8 cellular contexts compared by ENCODE assay signal in the genomic region with DNA sequence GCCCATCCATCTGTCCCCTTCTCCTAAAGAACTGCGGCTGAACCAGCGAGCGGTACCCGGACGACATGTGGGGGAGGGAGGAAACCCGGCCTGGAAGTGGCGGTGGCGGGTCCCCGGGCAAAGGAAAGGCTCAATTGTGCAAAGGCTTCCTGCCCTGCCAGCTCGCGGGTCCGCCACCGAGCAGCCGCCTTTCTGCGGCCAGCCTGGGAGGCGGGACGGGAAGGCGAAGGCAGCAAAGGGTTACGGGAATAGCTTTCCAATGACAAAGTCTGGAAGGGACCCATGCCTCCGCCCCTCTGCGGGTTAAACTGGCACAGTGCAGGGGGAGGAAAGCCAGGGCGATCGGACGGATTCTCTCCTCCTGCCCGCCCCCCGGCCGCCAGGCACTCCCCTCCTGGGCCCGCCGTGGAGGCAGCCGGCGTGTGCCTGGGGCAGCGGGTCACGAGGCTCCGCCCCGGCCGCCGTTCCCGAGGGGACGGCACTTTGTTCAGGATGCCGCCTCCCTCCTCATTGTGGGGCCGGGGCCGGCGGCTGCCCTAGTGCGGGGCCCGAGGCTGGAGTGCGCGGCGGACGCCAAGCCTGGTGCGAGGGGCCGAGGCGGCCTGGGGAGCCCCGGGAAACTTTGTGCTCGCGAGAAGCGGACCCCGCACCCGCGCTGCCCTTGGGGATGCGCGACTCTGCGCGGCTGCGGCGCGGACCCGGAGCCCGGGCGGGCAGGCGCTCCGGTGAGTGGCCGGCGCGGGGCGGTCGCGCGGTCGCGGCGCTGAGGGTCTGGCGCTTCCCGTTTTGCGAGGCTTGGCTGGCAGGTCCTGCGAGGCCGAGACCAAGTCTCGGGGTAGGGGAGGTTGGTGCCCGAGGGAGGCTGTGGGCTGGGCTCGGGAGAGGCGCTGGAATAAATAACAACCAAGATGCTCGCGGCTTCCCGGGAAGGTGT. TPM values are rescaled to one million over a fixed set of nuclear protein-coding genes. Genes with fewer than 3 reads are reported as not detected.
DNase-seq lines count a peak whose midpoint lies in the region; ATAC-seq and TF ChIP-seq lines count a peak whose summit lies in the region.

A gene with protein sequence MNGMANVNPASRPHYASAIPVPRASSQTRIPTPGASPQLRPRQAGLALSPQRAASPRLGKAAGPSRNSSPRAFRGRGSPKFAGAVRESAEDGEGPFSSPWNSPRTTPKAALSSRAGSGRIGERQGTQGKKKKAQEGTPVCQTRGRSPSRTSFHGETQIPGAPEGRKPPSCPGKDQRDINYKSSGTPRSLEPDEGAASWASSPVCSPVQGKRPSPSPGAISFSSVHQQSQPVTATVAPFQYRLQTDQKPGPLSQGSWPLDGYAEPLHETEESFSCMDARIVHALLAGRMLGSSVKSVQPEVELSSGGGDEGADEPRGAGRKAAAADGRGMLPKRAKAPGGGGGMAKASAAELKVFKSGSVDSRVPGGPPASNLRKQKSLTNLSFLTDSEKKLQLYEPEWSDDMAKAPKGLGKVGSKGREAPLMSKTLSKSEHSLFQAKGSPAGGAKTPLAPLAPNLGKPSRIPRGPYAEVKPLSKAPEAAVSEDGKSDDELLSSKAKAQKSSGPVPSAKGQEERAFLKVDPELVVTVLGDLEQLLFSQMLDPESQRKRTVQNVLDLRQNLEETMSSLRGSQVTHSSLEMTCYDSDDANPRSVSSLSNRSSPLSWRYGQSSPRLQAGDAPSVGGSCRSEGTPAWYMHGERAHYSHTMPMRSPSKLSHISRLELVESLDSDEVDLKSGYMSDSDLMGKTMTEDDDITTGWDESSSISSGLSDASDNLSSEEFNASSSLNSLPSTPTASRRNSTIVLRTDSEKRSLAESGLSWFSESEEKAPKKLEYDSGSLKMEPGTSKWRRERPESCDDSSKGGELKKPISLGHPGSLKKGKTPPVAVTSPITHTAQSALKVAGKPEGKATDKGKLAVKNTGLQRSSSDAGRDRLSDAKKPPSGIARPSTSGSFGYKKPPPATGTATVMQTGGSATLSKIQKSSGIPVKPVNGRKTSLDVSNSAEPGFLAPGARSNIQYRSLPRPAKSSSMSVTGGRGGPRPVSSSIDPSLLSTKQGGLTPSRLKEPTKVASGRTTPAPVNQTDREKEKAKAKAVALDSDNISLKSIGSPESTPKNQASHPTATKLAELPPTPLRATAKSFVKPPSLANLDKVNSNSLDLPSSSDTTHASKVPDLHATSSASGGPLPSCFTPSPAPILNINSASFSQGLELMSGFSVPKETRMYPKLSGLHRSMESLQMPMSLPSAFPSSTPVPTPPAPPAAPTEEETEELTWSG (N-terminal part only) (plus strand): TSS at position 510 of the 934 bp plus-strand sequence. CDS start 83,758 bp downstream, outside the sequence.

- DNase-seq in Calu3 = peak; percentile 67
- DNase-seq in HT1080 (ENCODE audit: low read depth) = peak; percentile 95
- DNase-seq in UCSD-AML1 (lab: John Stamatoyannopoulos, UW; ENCODE audit: unreplicated experiment) = peak; percentile 88
- no peak for DNase-seq in esophagus muscularis mucosa (ENCODE audit: extremely low spot score)
- peak; percentile 68 for DNase-seq in midbrain (lab: John Stamatoyannopoulos, UW)
- DNase-seq in tibial artery = peak; percentile 67 to 91

- ATAC-seq in GM19035 (IDR thresholded peaks at IDR 0.05; ENCODE audit: unreplicated experiment) = no peak
- ATAC-seq in GM21717 (IDR thresholded peaks at IDR 0.05; ENCODE audit: unreplicated experiment) = no peak

- H3K4me1 ChIP-seq in esophagus muscularis mucosa = peaks cover 64 to 88% (median 81%) of the 10 kb centered on the region in 4 donors
- peaks cover 0 to 86% (median 57%) of the 10 kb centered on the region in 4 donors for H3K4me1 ChIP-seq in tibial artery

- peaks cover 26% of the 10 kb centered on the region for H3K36me3 Mint-ChIP-seq in Calu3 (ENCODE audit: insufficient read depth, unreplicated experiment)

- H3K9me3 ChIP-seq in esophagus muscularis mucosa = no peaks in the 10 kb centered on the region
- H3K9me3 ChIP-seq in tibial artery = no peaks in the 10 kb centered on the region

- peak; percentile 46 for TF ChIP-seq POLR2A in esophagus muscularis mucosa (IDR thresholded peaks at IDR 0.05; ENCODE audit: low read depth)

- H3K27me3 ChIP-seq in esophagus muscularis mucosa (no peaks in the 10 kb centered on the region), tibial artery (no peaks in the 10 kb centered on the region)

- CTCF ChIA-PET in Calu3 (lab: Charles Lee) = interaction anchor here (0.7 to 1.5 kb wide), 6 partner anchors 13 to 66 kb away, joined by 3 to 10 read pairs (median 4); no protein-coding TSS in a partner anchor

- no peaks in the 10 kb centered on the region for H3K27me3 Mint-ChIP-seq in Calu3 (ENCODE audit: unreplicated experiment)

- H3K4me3 ChIP-seq in esophagus muscularis mucosa (peak within 1 kb of the TSS; percentile 70 to 81 (median 74)), tibial artery (peak within 1 kb of the TSS; percentile 58 to 60)

- H3K36me3 ChIP-seq in esophagus muscularis mucosa (no peaks in the 10 kb centered on the region), tibial artery (no peaks in the 10 kb centered on the region)

- TF ChIP-seq CTCF in Calu3 (IDR thresholded peaks at IDR 0.05; ENCODE audit: unreplicated experiment) (no peak), esophagus muscularis mucosa (IDR thresholded peaks at IDR 0.05) (peak in 1 of 3 experiments; percentile 14), tibial artery (IDR thresholded peaks at IDR 0.05) (no peak)

- peak within 1 kb of the TSS; percentile 13 for H3K27ac Mint-ChIP-seq in Calu3 (ENCODE audit: unreplicated experiment)

- TF ChIP-seq EP300 in esophagus muscularis mucosa (IDR thresholded peaks at IDR 0.05) = no peak

- no TSS peak for BruUV-seq in Calu3 (replicated peaks; lab: Mats Ljungman, UMichigan)

- H3K27ac ChIP-seq in esophagus muscularis mucosa (replicated peaks in 1 of 4) (peak within 1 kb of the TSS; percentile 84 to 87 (median 85)), tibial artery (peak within 1 kb of the TSS; percentile 70 to 82)

- H3K9me3 Mint-ChIP-seq in Calu3 (ENCODE audit: low read depth, unreplicated experiment) = no peaks in the 10 kb centered on the region

- peaks cover 64% of the 10 kb centered on the region for H3K4me1 Mint-ChIP-seq in Calu3 (ENCODE audit: low read depth, unreplicated experiment)

- 0% methylated on average over 30 of the region's 93 CpGs for WGBS in esophagus muscularis mucosa

- H3K4me3 Mint-ChIP-seq in Calu3 (ENCODE audit: low read depth, unreplicated experiment) = peak within 1 kb of the TSS; percentile 85

- intact Hi-C loops in Calu3 (cut with micrococcal nuclease; ENCODE audit: unreplicated experiment) = no loop called here
- intact Hi-C loops in esophagus muscularis mucosa (cut with DNase I) = no loop called here
- intact Hi-C loops in tibial artery (cut with DNase I; ENCODE audit: low total_unique reads) = no loop called here

RNA-seq across cellular contexts. Expression of the gene that starts here (rescaled TPM):
- total RNA-seq in Calu3 (2022) (13.1 and 24.8 TPM in 2 replicates), esophagus muscularis mucosa (10 to 100 TPM; 12.9 to 35.5 (median 21.9) TPM)
- 24.2 and 40.6 TPM in 2 replicates for total RNA-seq in HT1080 (2014; rRNA removed; shearing (Covaris generic))
- polyA plus RNA-seq in HT1080 (2015; cell fraction: cytosol; rRNA removed) = 46.8 and 65.2 TPM in 2 replicates
- 89.6 and 123 TPM in 2 replicates for polyA plus RNA-seq in HT1080 (2015; cell fraction: nucleus; rRNA removed)
